ENCODE assay signal across 15 cellular contexts in the genomic region with DNA sequence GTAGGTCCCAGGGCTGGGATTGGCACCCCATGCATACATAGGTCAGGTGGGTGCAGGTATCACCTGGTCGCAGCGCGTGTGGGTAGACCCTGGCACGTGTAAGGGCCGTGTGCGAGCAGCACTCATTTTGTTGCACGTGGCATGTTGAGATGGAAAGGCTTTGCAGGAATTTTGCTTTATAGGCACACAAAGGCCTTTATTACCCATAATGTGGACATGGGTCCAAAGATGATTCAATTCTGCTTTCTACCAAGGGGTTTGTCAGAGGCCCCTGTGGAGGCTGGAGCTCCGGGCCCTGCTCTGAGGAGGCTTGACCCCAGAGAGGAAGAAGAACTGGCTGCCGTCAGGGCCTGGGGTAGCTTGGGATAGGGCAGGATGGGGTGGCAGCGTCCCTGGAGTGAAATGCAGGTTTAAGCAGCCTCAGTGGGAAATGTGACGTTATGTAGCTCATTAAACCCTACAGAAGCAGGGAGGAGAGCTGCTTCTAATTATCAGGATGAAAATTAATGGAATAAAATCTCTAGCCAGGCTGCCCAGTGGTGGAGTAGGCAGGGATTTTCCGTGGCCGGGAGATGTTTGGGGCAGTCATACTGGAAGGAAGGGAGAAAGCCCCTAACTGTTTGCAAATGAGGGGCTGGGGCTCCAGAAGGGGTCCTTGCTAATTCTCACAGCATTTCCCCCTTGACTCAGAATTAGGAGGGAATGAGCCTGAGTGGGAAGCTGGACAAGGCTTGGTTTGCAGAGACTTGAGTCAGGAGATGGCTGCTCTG.
DNase-seq lines count a peak whose midpoint lies in the region; TF ChIP-seq lines count a peak whose summit lies in the region.
"Had no signal": no experiment of that assay in that cellular context is flagged by ENCODE, and none has a peak within 500 bp of the region (broad histone marks: within the 10 kb centered on the region; RNA-seq: fewer than 3 reads in every experiment).

No MANE protein-coding gene starts in this region.

- H3K27ac ChIP-seq in right atrium auricular region = no peak overlapping the region
- peak overlapping the region; percentile 96 for H3K27ac ChIP-seq in epithelial cell of prostate
- H3K27ac ChIP-seq: 22Rv1; BLaER1 treated with 17β-estradiol and CSF1 and Interleukin-3, amounts not matched to agents 10 nM and 100 nM; HL-60 had no signal

- intact Hi-C loops in cardiac septum (cut with DNase I) = no loop called here
- intact Hi-C loops in Caco-2 (cut with micrococcal nuclease; ENCODE audit: unreplicated experiment) = loop anchor here (10.0 kb wide), 1 partner anchor 167 kb away; no protein-coding TSS in a partner anchor

- H3K9me3 Mint-ChIP-seq in Caco-2 (ENCODE audit: unreplicated experiment) = no peaks in the 10 kb centered on the region
- H3K9me3 Mint-ChIP-seq: GM23338 had no signal

- CTCF ChIA-PET in Caco-2 (lab: Charles Lee) = no interaction called here

- peaks cover 8% of the 10 kb centered on the region for H3K36me3 Mint-ChIP-seq in Caco-2 (ENCODE audit: insufficient read depth, unreplicated experiment)
- H3K36me3 Mint-ChIP-seq: CD4-positive, CD25-positive, alpha-beta regulatory T cell had no signal

- H3K4me3 Mint-ChIP-seq in Caco-2 (ENCODE audit: unreplicated experiment) = no peak overlapping the region
- H3K4me3 Mint-ChIP-seq: CD4-positive, CD25-positive, alpha-beta regulatory T cell; GM23338 had no signal

- H3K9me3 ChIP-seq in right atrium auricular region = no peaks in the 10 kb centered on the region
- H3K9me3 ChIP-seq in Caco-2 = no peaks in the 10 kb centered on the region

- no peaks in the 10 kb centered on the region for H3K27me3 ChIP-seq in right atrium auricular region
- H3K27me3 ChIP-seq in Caco-2 (replicated peaks; ENCODE audit: control insufficient read depth, insufficient read depth, low read length) = no peaks in the 10 kb centered on the region
- H3K27me3 ChIP-seq: BLaER1 treated with 17β-estradiol and CSF1 and Interleukin-3, amounts not matched to agents 10 nM and 100 nM had no signal

- no peaks in the 10 kb centered on the region for H3K36me3 ChIP-seq in right atrium auricular region
- no peaks in the 10 kb centered on the region; the same call in 1 of the 2 replicates for H3K36me3 ChIP-seq in Caco-2 (ENCODE audit: control insufficient read depth, insufficient read depth, low read length)
- H3K36me3 ChIP-seq: BLaER1 treated with 17β-estradiol and CSF1 and Interleukin-3, amounts not matched to agents 10 nM and 100 nM had no signal

- POLR2A ChIA-PET in Caco-2 (lab: Charles Lee) = no interaction called here

- TF ChIP-seq CTCF in right atrium auricular region (IDR thresholded peaks at IDR 0.05) (no peak), Caco-2 (IDR thresholded peaks at IDR 0.05; ENCODE audit: insufficient read depth in 1 of 2, low read depth in 1 of 2, low read length in 1 of 2, severe bottlenecking in 1 of 2, unreplicated experiment in 1 of 2) (no peak)

- H3K4me3 ChIP-seq in right atrium auricular region (no peak overlapping the region), Caco-2 (ENCODE audit: low read depth, low read length) (no peak overlapping the region)
- H3K4me3 ChIP-seq: BLaER1 treated with 17β-estradiol and CSF1 and Interleukin-3, amounts not matched to agents 10 nM and 100 nM; GM23338 had no signal

- DNase-seq in cardiac septum (ENCODE audit: low spot score) = peak; percentile 60
- no peak for DNase-seq in right atrium auricular region (ENCODE audit: low spot score)
- DNase-seq in epithelial cell of prostate (ENCODE audit: low read depth, low spot score) = no peak
- peak; percentile 76 for DNase-seq in mesenteric fat pad (ENCODE audit: low spot score)
- DNase-seq in stimulated activated CD4-positive, alpha-beta T cell treated with anti-CD3 and anti-CD28 coated beads, Interleukin-4, amount 100 ng/mL, for 1 hour = no peak
- no peak for DNase-seq in Caco-2
- no peak for DNase-seq in NCI-H187 (lab: John Stamatoyannopoulos, UW)
- DNase-seq: Calu3; CD4-positive, CD25-positive, alpha-beta regulatory T cell; DMS 273 treated with DMSO at 0.1 percent for 48 hours; H7 had no signal

- H3K4me1 ChIP-seq in right atrium auricular region = no peaks in the 10 kb centered on the region
- H3K4me1 ChIP-seq in Caco-2 = peaks cover 88% of the 10 kb centered on the region

- H3K4me1 Mint-ChIP-seq in Caco-2 (ENCODE audit: low read depth, unreplicated experiment) = peaks cover 62% of the 10 kb centered on the region
- H3K4me1 Mint-ChIP-seq: CD4-positive, CD25-positive, alpha-beta regulatory T cell; GM23338 had no signal

- H3K27ac Mint-ChIP-seq in Caco-2 (ENCODE audit: unreplicated experiment) = no peak overlapping the region
- H3K27ac Mint-ChIP-seq: GM23338 had no signal

- BruUV-seq in Caco-2 (replicated peaks; lab: Mats Ljungman, UMichigan) = no TSS peak

- H3K27me3 Mint-ChIP-seq in Caco-2 (ENCODE audit: insufficient read depth, unreplicated experiment) = no peaks in the 10 kb centered on the region

Comparison
In these comparisons a context has a peak if more than half of its experiments do, and no peak if none do; other contexts are left out.
1. DNase-seq: peak in cardiac septum (single experiment) and mesenteric fat pad (single experiment); none in right atrium auricular region (single experiment), epithelial cell of prostate (single experiment), stimulated activated CD4-positive, alpha-beta T cell treated with anti-CD3 and anti-CD28 coated beads, Interleukin-4, amount 100 ng/mL, for 1 hour (single experiment), Caco-2 (0 of 2) and NCI-H187 (0 of 2).